25 cellular contexts compared by ENCODE assay signal in genomic region chr6:137405806-137406205, GRCh38.
"Had no signal": no experiment of that assay in that cellular context is flagged by ENCODE, and none has a peak within 500 bp of the region (broad histone marks: within the 10 kb centered on the region; RNA-seq: fewer than 3 reads in every experiment).

No MANE protein-coding gene starts in this region.

- DNase-seq: activated CD4-positive, alpha-beta T cell treated with anti-CD3 and anti-CD28 coated beads, Interleukin-2, amount 10 ng/mL, durations not matched to agents 7 days and 5 days; activated CD8-positive, alpha-beta T cell treated with anti-CD3 and anti-CD28 coated beads, Interleukin-2, amount 10 ng/mL, durations not matched to agents 7 days and 5 days; activated gamma-delta T cell; anterior cingulate cortex; body of pancreas; cortex of kidney; endodermal cell; head of caudate nucleus; hypothalamus; islet precursor cell; left cardiac atrium; posterior cingulate gyrus; small intestine; stimulated activated CD4-positive, alpha-beta T cell treated with anti-CD3 and anti-CD28 coated beads, Interleukin-2, amount 100 ng/mL, for 24 hours; stimulated activated naive CD8-positive, alpha-beta T cell treated with anti-CD3 and anti-CD28 coated beads, Interleukin-15, amount 100 ng/mL, for 72 hours; T1000; tibial artery had no signal

- ATAC-seq: activated CD4-positive, CD25-positive, alpha-beta regulatory T cell treated with anti-CD3 and anti-CD28 coated beads, Interleukin-2, amount 50 U/mL, for 24 hours; activated CD8-positive, alpha-beta T cell treated with anti-CD3 and anti-CD28 coated beads, Interleukin-2, amount 10 ng/mL, durations not matched to agents 7 days and 5 days; body of pancreas; gastroesophageal sphincter; left cardiac atrium; sciatic nerve; stimulated activated effector memory CD8-positive, alpha-beta T cell treated with anti-CD3 and anti-CD28 coated beads, Interleukin-12 subunit alpha, Interleukin-12 subunit beta, amount 100 ng/mL, for 72 hours; stimulated activated naive CD8-positive, alpha-beta T cell treated with anti-CD3 and anti-CD28 coated beads, Interleukin-15, amount 100 ng/mL, for 72 hours had no signal

- H3K27me3 ChIP-seq: body of pancreas, cardiac muscle cell, gastroesophageal sphincter, neural progenitor cell had no signal

- H3K27ac Mint-ChIP-seq: activated CD4-positive, alpha-beta T cell treated with anti-CD3 and anti-CD28 coated beads, Interleukin-2, amount 10 ng/mL, durations not matched to agents 7 days and 5 days; activated CD8-positive, alpha-beta T cell treated with anti-CD3 and anti-CD28 coated beads, Interleukin-2, amount 10 ng/mL, durations not matched to agents 7 days and 5 days; activated naive CD4-positive, alpha-beta T cell treated with anti-CD3 and anti-CD28 coated beads, Interleukin-2, amount 50 U/mL, for 24 hours; activated T-helper 1 cell treated with anti-CD3 and anti-CD28 coated beads, Interleukin-12 subunit alpha, Interleukin-12 subunit beta, Interleukin-2, Interleukin-4 antibody, amounts not matched to agents 30 ng/mL and 10 ng/mL and 1 ng/mL, durations not matched to agents 14 hours and 24 hours and 36 hours; endodermal cell; neural progenitor cell; stimulated activated effector memory CD8-positive, alpha-beta T cell treated with anti-CD3 and anti-CD28 coated beads, Interleukin-12 subunit alpha, Interleukin-12 subunit beta, amount 100 ng/mL, for 72 hours had no signal

- H3K27me3 Mint-ChIP-seq: activated naive CD4-positive, alpha-beta T cell treated with anti-CD3 and anti-CD28 coated beads, Interleukin-2, amount 50 U/mL, for 24 hours; stimulated activated naive CD8-positive, alpha-beta T cell treated with anti-CD3 and anti-CD28 coated beads, Interleukin-15, amount 100 ng/mL, for 72 hours had no signal

- H3K36me3 Mint-ChIP-seq: neural progenitor cell; stimulated activated effector memory CD8-positive, alpha-beta T cell treated with anti-CD3 and anti-CD28 coated beads, Interleukin-12 subunit alpha, Interleukin-12 subunit beta, amount 100 ng/mL, for 72 hours had no signal

- H3K9me3 ChIP-seq: body of pancreas, tibial artery had no signal

- H3K36me3 ChIP-seq: cardiac muscle cell, gastroesophageal sphincter, neural progenitor cell, tibial artery had no signal

- H3K4me3 Mint-ChIP-seq: activated CD4-positive, alpha-beta T cell treated with anti-CD3 and anti-CD28 coated beads, Interleukin-2, amount 10 ng/mL, durations not matched to agents 7 days and 5 days; activated CD8-positive, alpha-beta T cell treated with anti-CD3 and anti-CD28 coated beads, Interleukin-2, amount 10 ng/mL, durations not matched to agents 7 days and 5 days; activated naive CD4-positive, alpha-beta T cell treated with anti-CD3 and anti-CD28 coated beads, Interleukin-2, amount 50 U/mL, for 24 hours; activated T-helper 1 cell treated with anti-CD3 and anti-CD28 coated beads, Interleukin-12 subunit alpha, Interleukin-12 subunit beta, Interleukin-2, Interleukin-4 antibody, amounts not matched to agents 30 ng/mL and 10 ng/mL and 1 ng/mL, durations not matched to agents 14 hours and 24 hours and 36 hours; endodermal cell; neural progenitor cell; stimulated activated effector memory CD8-positive, alpha-beta T cell treated with anti-CD3 and anti-CD28 coated beads, Interleukin-12 subunit alpha, Interleukin-12 subunit beta, amount 100 ng/mL, for 72 hours; stimulated activated naive CD8-positive, alpha-beta T cell treated with anti-CD3 and anti-CD28 coated beads, Interleukin-15, amount 100 ng/mL, for 72 hours had no signal

- H3K4me3 ChIP-seq: body of pancreas, cardiac muscle cell, gastroesophageal sphincter, neural progenitor cell, tibial artery had no signal

- H3K27ac ChIP-seq: body of pancreas, cardiac muscle cell, gastroesophageal sphincter, neural progenitor cell, tibial artery had no signal

- H3K4me1 Mint-ChIP-seq: activated naive CD4-positive, alpha-beta T cell treated with anti-CD3 and anti-CD28 coated beads, Interleukin-2, amount 50 U/mL, for 24 hours; neural progenitor cell; stimulated activated naive CD8-positive, alpha-beta T cell treated with anti-CD3 and anti-CD28 coated beads, Interleukin-15, amount 100 ng/mL, for 72 hours had no signal

- H3K4me1 ChIP-seq: gastroesophageal sphincter, neural progenitor cell, tibial artery had no signal
